In genomic region chr14:70343141-70343540, GRCh38 we compare ENCODE assay signal across 25 cellular contexts. TPM values are rescaled to one million over a fixed set of nuclear protein-coding genes. Genes with fewer than 3 reads are reported as not detected.
DNase-seq lines count a peak whose midpoint lies in the region; ATAC-seq and TF ChIP-seq lines count a peak whose summit lies in the region.
"Had no signal": no experiment of that assay in that cellular context is flagged by ENCODE, and none has a peak within 500 bp of the region (broad histone marks: within the 10 kb centered on the region; RNA-seq: fewer than 3 reads in every experiment).

No MANE protein-coding gene starts in this region.

- peaks cover 2% of the 10 kb centered on the region for H3K4me1 Mint-ChIP-seq in activated CD4-positive, alpha-beta T cell treated with anti-CD3 and anti-CD28 coated beads, Interleukin-2, amount 10 ng/mL, durations not matched to agents 24 days and 14 days
- H3K4me1 Mint-ChIP-seq in GM23338: peaks cover 19% of the 10 kb centered on the region
- H3K4me1 Mint-ChIP-seq: CD14-positive monocyte had no signal

- peaks cover 17% of the 10 kb centered on the region for H3K4me1 ChIP-seq in GM23338 (ENCODE audit: insufficient read depth)
- H3K4me1 ChIP-seq in iPS-20b (ENCODE audit: insufficient read depth, low read length): peaks cover 19% of the 10 kb centered on the region; the same call in 1 of the 2 replicates
- H3K4me1 ChIP-seq in aorta (ENCODE audit: control insufficient read depth in 1 of 2, insufficient read depth in 2 of 2, low read length in 2 of 2): no peaks in the 10 kb centered on the region
- H3K4me1 ChIP-seq: A549, BE2C, BLaER1 had no signal

- no peak overlapping the region for H3K4me3 ChIP-seq in GM23338
- peak overlapping the region; percentile 44; the same call in 1 of the 2 replicates for H3K4me3 ChIP-seq in iPS-20b (ENCODE audit: low read length)
- H3K4me3 ChIP-seq in aorta (ENCODE audit: low read length in 2 of 2): no peak overlapping the region
- H3K4me3 ChIP-seq: A549, BLaER1, GM12878 had no signal

- no peaks in the 10 kb centered on the region; the same call in 1 of the 2 replicates for H4K20me1 ChIP-seq in GM23338 (replicated peaks; ENCODE audit: insufficient read depth)

- peak overlapping the region; percentile 48; the same call in 1 of the 2 replicates for H3K9ac ChIP-seq in iPS-20b (ENCODE audit: low read depth, low read length)
- H3K9ac ChIP-seq: BLaER1 had no signal

- intact Hi-C loops in activated CD4-positive, alpha-beta T cell treated with anti-CD3 and anti-CD28 coated beads, Interleukin-2, amount 10 ng/mL, durations not matched to agents 24 days and 14 days (cut with micrococcal nuclease): no loop called here
- intact Hi-C loops in aorta (cut with DNase I): no loop called here

- no peak overlapping the region for H3K4me3 Mint-ChIP-seq in activated CD4-positive, alpha-beta T cell treated with anti-CD3 and anti-CD28 coated beads, Interleukin-2, amount 10 ng/mL, durations not matched to agents 24 days and 14 days
- H3K4me3 Mint-ChIP-seq in GM23338: no peak overlapping the region
- H3K4me3 Mint-ChIP-seq: CD14-positive monocyte; CD4-positive, alpha-beta memory T cell; CD4-positive, CD25-positive, alpha-beta regulatory T cell; CD8-positive, alpha-beta memory T cell had no signal

- H3K27ac Mint-ChIP-seq in activated CD4-positive, alpha-beta T cell treated with anti-CD3 and anti-CD28 coated beads, Interleukin-2, amount 10 ng/mL, durations not matched to agents 24 days and 14 days: no peak overlapping the region
- peak overlapping the region; percentile 1; the same call in 1 of the 2 replicates for H3K27ac Mint-ChIP-seq in GM23338
- H3K27ac Mint-ChIP-seq: CD14-positive monocyte had no signal

- H2AFZ ChIP-seq in GM23338: no peak overlapping the region

- peak; percentile 27 for DNase-seq in activated CD4-positive, alpha-beta T cell treated with anti-CD3 and anti-CD28 coated beads, Interleukin-2, amount 10 ng/mL, durations not matched to agents 24 days and 14 days
- DNase-seq in activated CD4-positive, alpha-beta T cell treated with anti-CD3 and anti-CD28 coated beads, Interleukin-2, amount 50 U/mL, for 48 hours: no peak
- DNase-seq in GM23338 (ENCODE audit: low spot score) (no peak), aorta (no peak), Ammon's horn (ENCODE audit: low spot score) (no peak)
- DNase-seq: AML-193; BE2C; C1 segment of cervical spinal cord; CD4-positive, alpha-beta memory T cell; CD4-positive, CD25-positive, alpha-beta regulatory T cell; CD8-positive, alpha-beta memory T cell; COR-L47; DMS 273 treated with DMSO at 0.1 percent for 48 hours; DMS153; DMS53; DMS79; DND-41; EL; GDM1 had no signal

- H3K9me3 ChIP-seq in iPS-20b (ENCODE audit: insufficient read depth, low read depth, low read length) (peaks cover 8% of the 10 kb centered on the region), aorta (ENCODE audit: control insufficient read depth, low read length) (no peaks in the 10 kb centered on the region)
- H3K9me3 ChIP-seq: A549, BE2C had no signal

- no peak overlapping the region for H3K4me2 ChIP-seq in GM23338
- H3K4me2 ChIP-seq: A549, BLaER1 had no signal

- TF ChIP-seq CTCF in GM23338 (conservative IDR thresholded peaks at IDR 0.05; ENCODE audit: low read depth in 2 of 2): no peak

- 97 to 99% methylated on average over 2 of the region's 2 CpGs for WGBS in aorta, 2 donors

- ATAC-seq in GM23338 (no peak), aorta (ENCODE audit: low FRiP score) (no peak)
- ATAC-seq: A549, GM12878 had no signal

- H3K27me3 ChIP-seq in GM23338 (ENCODE audit: insufficient read depth) (no peaks in the 10 kb centered on the region), iPS-20b (ENCODE audit: insufficient read depth, low read length) (no peaks in the 10 kb centered on the region), aorta (ENCODE audit: control insufficient read depth in 1 of 2, insufficient read depth in 2 of 2, low read length in 1 of 2) (no peaks in the 10 kb centered on the region)
- H3K27me3 ChIP-seq: BE2C, BLaER1 had no signal

- peaks cover 8% of the 10 kb centered on the region; the same call in 1 of the 2 replicates for H3K9me2 ChIP-seq in GM23338 (ENCODE audit: insufficient read depth)

- peaks cover 86% of the 10 kb centered on the region for H3K79me2 ChIP-seq in GM23338 (replicated peaks; ENCODE audit: insufficient read depth)

- H3K36me3 Mint-ChIP-seq in activated CD4-positive, alpha-beta T cell treated with anti-CD3 and anti-CD28 coated beads, Interleukin-2, amount 10 ng/mL, durations not matched to agents 24 days and 14 days (ENCODE audit: low read depth): peaks cover 69% of the 10 kb centered on the region
- H3K36me3 Mint-ChIP-seq in GM23338 (ENCODE audit: low read depth): peaks cover 49% of the 10 kb centered on the region

- H3F3A ChIP-seq in GM23338 (replicated peaks; ENCODE audit: low read depth): no peaks in the 10 kb centered on the region

- H3K36me3 ChIP-seq in GM23338 (ENCODE audit: insufficient read depth) (no peaks in the 10 kb centered on the region), iPS-20b (ENCODE audit: insufficient read depth, low read depth, low read length) (peaks cover 9% of the 10 kb centered on the region; the same call in 1 of the 2 replicates), aorta (ENCODE audit: control insufficient read depth in 1 of 2, insufficient read depth in 2 of 2, low read length in 1 of 2) (no peaks in the 10 kb centered on the region)

- H3K27ac ChIP-seq in GM23338 (ENCODE audit: low read depth) (no peak overlapping the region), iPS-20b (ENCODE audit: low read length) (no peak overlapping the region), aorta (ENCODE audit: low read depth in 1 of 2, low read length in 2 of 2) (no peak overlapping the region)
- H3K27ac ChIP-seq: 22Rv1, A549, BLaER1 had no signal

- no peaks in the 10 kb centered on the region for H3K27me3 Mint-ChIP-seq in activated CD4-positive, alpha-beta T cell treated with anti-CD3 and anti-CD28 coated beads, Interleukin-2, amount 10 ng/mL, durations not matched to agents 24 days and 14 days
- no peaks in the 10 kb centered on the region for H3K27me3 Mint-ChIP-seq in GM23338 (ENCODE audit: insufficient read depth, low read depth, poor library complexity)
- H3K27me3 Mint-ChIP-seq: CD4-positive, alpha-beta memory T cell; CD4-positive, CD25-positive, alpha-beta regulatory T cell; CD8-positive, alpha-beta memory T cell had no signal

- peaks cover 37% of the 10 kb centered on the region for H3K9me3 Mint-ChIP-seq in activated CD4-positive, alpha-beta T cell treated with anti-CD3 and anti-CD28 coated beads, Interleukin-2, amount 10 ng/mL, durations not matched to agents 24 days and 14 days
- peaks cover 7% of the 10 kb centered on the region; the same call in 2 of the 3 replicates for H3K9me3 Mint-ChIP-seq in GM23338

TF ChIP-seq in GM23338, 12 proteins besides CTCF, POLR2A, EP300 and RAD21 (continues in another document):
- TF ChIP-seq ZNF331 (CRISPR knock-in tag; IDR thresholded peaks at IDR 0.05; ENCODE audit: low read depth) (no peak), ETS1 (IDR thresholded peaks at IDR 0.05) (no peak), EZH2 (IDR thresholded peaks at IDR 0.05; ENCODE audit: low read depth, unreplicated experiment) (no peak), JUNB (IDR thresholded peaks at IDR 0.05; ENCODE audit: unreplicated experiment) (no peak)

RNA-seq across cellular contexts. Expression of gene COX16, which starts 16.3 kb away (rescaled TPM):
- total RNA-seq in activated CD4-positive, alpha-beta T cell treated with anti-CD3 and anti-CD28 coated beads, Interleukin-2, amount 10 ng/mL, durations not matched to agents 24 days and 14 days: 65.8 and 79.0 TPM in 2 replicates
- total RNA-seq in GM23338 (2014; rRNA removed; shearing (Covaris generic)): 41.5 and 44.0 TPM in 2 replicates
- polyA plus RNA-seq in GM23338 (2016; fragmentation: Nextera tagmentation; extraction: Ambion mirVana) (238 and 247 TPM in 2 replicates), aorta (10 to 100 TPM; 28.3 to 85.8 TPM)
- 10 to 100 TPM; 10.7 to 16.7 TPM for total RNA-seq in aorta
